Comparison of ENCODE assay signal across 7 cellular contexts in the genomic region with DNA sequence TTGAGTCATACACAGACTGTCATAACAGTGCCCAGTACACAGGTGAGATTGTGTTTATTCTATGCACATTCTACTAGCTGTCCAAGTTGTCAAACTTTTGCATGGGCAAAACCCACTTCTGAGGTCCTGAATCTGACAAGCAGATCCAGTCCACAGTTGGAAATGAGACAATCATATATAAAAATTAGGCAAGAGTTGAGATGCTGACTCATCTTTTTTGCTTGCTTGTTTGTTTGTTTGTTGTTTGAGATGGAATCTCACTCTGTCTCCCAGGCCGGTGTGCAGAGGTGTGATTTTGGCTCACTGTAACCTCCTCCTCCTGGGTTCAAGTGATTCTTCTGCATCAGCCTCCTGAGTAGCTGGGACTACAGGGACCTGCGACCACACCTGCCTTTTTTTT.
"Had no signal": no experiment of that assay in that cellular context is flagged by ENCODE, and none has a peak within 500 bp of the region (broad histone marks: within the 10 kb centered on the region; RNA-seq: fewer than 3 reads in every experiment).

No MANE protein-coding gene starts in this region.

- H3K9me3 Mint-ChIP-seq: IgD-negative memory B cell had no signal

- H3K27me3 Mint-ChIP-seq: IgD-negative memory B cell had no signal

- H3K4me3 Mint-ChIP-seq: IgD-negative memory B cell had no signal

- H3K4me1 Mint-ChIP-seq: IgD-negative memory B cell had no signal

- ATAC-seq: K562 had no signal

- H3K4me3 ChIP-seq: K562 had no signal

- DNase-seq: IMR-90, KBM-7, KG1 had no signal

- H3K36me3 Mint-ChIP-seq: IgD-negative memory B cell had no signal

- H3K27ac ChIP-seq: HL-60 had no signal

- FAIRE-seq: HTR-8/SVneo, K562 had no signal

- H3K27ac Mint-ChIP-seq: IgD-negative memory B cell had no signal
